ENCODE assay signal across 30 cellular contexts in genomic region chr9:81556923-81557322, GRCh38.
"Had no signal": no experiment of that assay in that cellular context is flagged by ENCODE, and none has a peak within 500 bp of the region (broad histone marks: within the 10 kb centered on the region; RNA-seq: fewer than 3 reads in every experiment).

No MANE protein-coding gene starts in this region.

- FAIRE-seq: colon had no signal

- H3K27me3 ChIP-seq: adrenal gland, body of pancreas, esophagus muscularis mucosa, foreskin keratinocyte, gastrocnemius medialis, heart left ventricle had no signal

- H3K36me3 ChIP-seq: adrenal gland, esophagus muscularis mucosa, gastrocnemius medialis, heart left ventricle had no signal

- H3K9me3 Mint-ChIP-seq: activated CD4-positive, alpha-beta memory T cell treated with anti-CD3 and anti-CD28 coated beads for 36 hours; activated CD4-positive, alpha-beta T cell treated with anti-CD3 and anti-CD28 coated beads, Interleukin-2, amount 10 ng/mL, durations not matched to agents 24 days and 14 days; activated naive CD4-positive, alpha-beta T cell treated with anti-CD3 and anti-CD28 coated beads, Interleukin-2, amount 10 ng/mL, durations not matched to agents 7 days and 5 days; activated T-cell treated with anti-CD3 and anti-CD28 coated beads, Interleukin-2, amount 50 U/mL, for 24 hours had no signal

- ATAC-seq: activated CD4-positive, alpha-beta T cell treated with anti-CD3 and anti-CD28 coated beads for 36 hours; activated naive CD4-positive, alpha-beta T cell treated with anti-CD3 and anti-CD28 coated beads, Interleukin-2, amount 50 U/mL, for 72 hours; activated T-cell treated with anti-CD3 and anti-CD28 coated beads, Interleukin-2, amount 50 U/mL, for 72 hours; body of pancreas; effector memory CD8-positive, alpha-beta T cell; foreskin keratinocyte had no signal

- H3K9me3 ChIP-seq: adrenal gland, body of pancreas, esophagus muscularis mucosa, gastrocnemius medialis, heart left ventricle had no signal

- H3K27me3 Mint-ChIP-seq: activated CD4-positive, alpha-beta memory T cell treated with anti-CD3 and anti-CD28 coated beads for 36 hours; activated CD4-positive, alpha-beta T cell treated with anti-CD3 and anti-CD28 coated beads for 36 hours; activated CD4-positive, alpha-beta T cell treated with anti-CD3 and anti-CD28 coated beads, Interleukin-2, amount 10 ng/mL, durations not matched to agents 24 days and 14 days; activated naive CD4-positive, alpha-beta T cell treated with anti-CD3 and anti-CD28 coated beads, Interleukin-2, amount 10 ng/mL, durations not matched to agents 7 days and 5 days; activated T-cell treated with anti-CD3 and anti-CD28 coated beads, Interleukin-2, amount 50 U/mL, for 24 hours had no signal

- H3K4me3 Mint-ChIP-seq: activated CD4-positive, alpha-beta memory T cell treated with anti-CD3 and anti-CD28 coated beads for 36 hours; activated CD4-positive, alpha-beta T cell treated with anti-CD3 and anti-CD28 coated beads for 36 hours; activated CD4-positive, alpha-beta T cell treated with anti-CD3 and anti-CD28 coated beads, Interleukin-2, amount 10 ng/mL, durations not matched to agents 24 days and 14 days; activated naive CD4-positive, alpha-beta T cell treated with anti-CD3 and anti-CD28 coated beads, Interleukin-2, amount 10 ng/mL, durations not matched to agents 7 days and 5 days; activated T-cell treated with anti-CD3 and anti-CD28 coated beads, Interleukin-2, amount 50 U/mL, for 24 hours; activated T-cell treated with anti-CD3 and anti-CD28 coated beads, Interleukin-2, amount 50 U/mL, for 72 hours; effector memory CD8-positive, alpha-beta T cell had no signal

- H3K4me1 Mint-ChIP-seq: activated CD4-positive, alpha-beta T cell treated with anti-CD3 and anti-CD28 coated beads for 36 hours; activated CD4-positive, alpha-beta T cell treated with anti-CD3 and anti-CD28 coated beads, Interleukin-2, amount 10 ng/mL, durations not matched to agents 24 days and 14 days; activated naive CD4-positive, alpha-beta T cell treated with anti-CD3 and anti-CD28 coated beads, Interleukin-2, amount 10 ng/mL, durations not matched to agents 7 days and 5 days had no signal

- H3K27ac ChIP-seq: foreskin keratinocyte had no signal

- H3K36me3 Mint-ChIP-seq: activated CD4-positive, alpha-beta memory T cell treated with anti-CD3 and anti-CD28 coated beads for 36 hours; activated naive CD4-positive, alpha-beta T cell treated with anti-CD3 and anti-CD28 coated beads, Interleukin-2, amount 10 ng/mL, durations not matched to agents 7 days and 5 days had no signal

- H3K27ac Mint-ChIP-seq: activated CD4-positive, alpha-beta memory T cell treated with anti-CD3 and anti-CD28 coated beads for 36 hours; activated CD4-positive, alpha-beta T cell treated with anti-CD3 and anti-CD28 coated beads for 36 hours; activated CD4-positive, alpha-beta T cell treated with anti-CD3 and anti-CD28 coated beads, Interleukin-2, amount 10 ng/mL, durations not matched to agents 24 days and 14 days; activated naive CD4-positive, alpha-beta T cell treated with anti-CD3 and anti-CD28 coated beads, Interleukin-2, amount 10 ng/mL, durations not matched to agents 7 days and 5 days; activated naive CD4-positive, alpha-beta T cell treated with anti-CD3 and anti-CD28 coated beads, Interleukin-2, amount 50 U/mL, for 72 hours; activated T-cell treated with anti-CD3 and anti-CD28 coated beads, Interleukin-2, amount 50 U/mL, for 24 hours; activated T-cell treated with anti-CD3 and anti-CD28 coated beads, Interleukin-2, amount 50 U/mL, for 72 hours; effector memory CD8-positive, alpha-beta T cell had no signal

- H3K4me3 ChIP-seq: adrenal gland, body of pancreas, esophagus muscularis mucosa, gastrocnemius medialis, heart left ventricle had no signal

- DNase-seq: activated CD4-positive, alpha-beta memory T cell treated with anti-CD3 and anti-CD28 coated beads for 36 hours; activated CD4-positive, alpha-beta T cell treated with anti-CD3 and anti-CD28 coated beads for 36 hours; activated CD4-positive, alpha-beta T cell treated with anti-CD3 and anti-CD28 coated beads, Interleukin-2, amount 10 ng/mL, durations not matched to agents 24 days and 14 days; activated CD4-positive, CD25-positive, alpha-beta regulatory T cell; activated CD4-positive, CD25-positive, alpha-beta regulatory T cell treated with anti-CD3 and anti-CD28 coated beads, Interleukin-2, amount 50 U/mL, for 72 hours; activated CD8-positive, alpha-beta memory T cell treated with anti-CD3 and anti-CD28 coated beads, Interleukin-2, amount 50 U/mL, for 48 hours; activated gamma-delta T cell; activated naive CD4-positive, alpha-beta T cell; activated naive CD4-positive, alpha-beta T cell treated with anti-CD3 and anti-CD28 coated beads, Interleukin-2, amount 10 ng/mL, durations not matched to agents 7 days and 5 days; activated T-cell treated with anti-CD3 and anti-CD28 coated beads for 4 hours; activated T-cell treated with anti-CD3 and anti-CD28 coated beads, Interleukin-2, amount 50 U/mL, for 24 hours; activated T-cell treated with anti-CD3 and anti-CD28 coated beads, Interleukin-2, amount 50 U/mL, for 72 hours; adrenal gland; amygdala; aorta; body of pancreas; caudate nucleus; cortex of kidney; dermis blood vessel endothelial cell; effector CD4-positive, alpha-beta T cell; effector memory CD8-positive, alpha-beta T cell; erythroblast; foreskin keratinocyte; gastrocnemius medialis; glutamatergic neuron; heart left ventricle; T-helper 2 cell had no signal
